Comparison of ENCODE assay signal across 2 cellular contexts in the genomic region with DNA sequence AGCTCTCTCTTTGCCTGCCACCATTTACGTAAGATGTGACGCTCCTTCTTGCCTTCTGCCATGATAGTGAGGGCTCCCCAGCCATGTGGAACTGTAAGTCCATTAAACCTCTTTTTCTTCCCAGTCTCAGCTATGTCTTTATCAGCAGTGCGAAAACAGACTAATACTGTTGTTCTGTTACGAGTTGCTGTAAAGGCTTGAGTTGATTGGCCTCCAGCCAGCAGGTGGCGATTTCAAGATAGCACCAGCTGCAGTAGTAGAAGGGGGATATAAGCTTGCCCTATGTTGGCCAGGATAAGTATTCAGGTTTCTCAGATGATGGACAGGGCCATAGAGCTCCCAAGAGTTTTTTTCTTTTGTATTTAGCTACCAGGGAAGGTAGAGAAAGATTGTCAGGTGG.
TF ChIP-seq lines count a peak whose summit lies in the region.

No MANE protein-coding gene starts in this region.

TF ChIP-seq in HepG2, 621 proteins besides CTCF, POLR2A, EP300 and RAD21 (continued from another document):
- TF ChIP-seq, protein P1, sequence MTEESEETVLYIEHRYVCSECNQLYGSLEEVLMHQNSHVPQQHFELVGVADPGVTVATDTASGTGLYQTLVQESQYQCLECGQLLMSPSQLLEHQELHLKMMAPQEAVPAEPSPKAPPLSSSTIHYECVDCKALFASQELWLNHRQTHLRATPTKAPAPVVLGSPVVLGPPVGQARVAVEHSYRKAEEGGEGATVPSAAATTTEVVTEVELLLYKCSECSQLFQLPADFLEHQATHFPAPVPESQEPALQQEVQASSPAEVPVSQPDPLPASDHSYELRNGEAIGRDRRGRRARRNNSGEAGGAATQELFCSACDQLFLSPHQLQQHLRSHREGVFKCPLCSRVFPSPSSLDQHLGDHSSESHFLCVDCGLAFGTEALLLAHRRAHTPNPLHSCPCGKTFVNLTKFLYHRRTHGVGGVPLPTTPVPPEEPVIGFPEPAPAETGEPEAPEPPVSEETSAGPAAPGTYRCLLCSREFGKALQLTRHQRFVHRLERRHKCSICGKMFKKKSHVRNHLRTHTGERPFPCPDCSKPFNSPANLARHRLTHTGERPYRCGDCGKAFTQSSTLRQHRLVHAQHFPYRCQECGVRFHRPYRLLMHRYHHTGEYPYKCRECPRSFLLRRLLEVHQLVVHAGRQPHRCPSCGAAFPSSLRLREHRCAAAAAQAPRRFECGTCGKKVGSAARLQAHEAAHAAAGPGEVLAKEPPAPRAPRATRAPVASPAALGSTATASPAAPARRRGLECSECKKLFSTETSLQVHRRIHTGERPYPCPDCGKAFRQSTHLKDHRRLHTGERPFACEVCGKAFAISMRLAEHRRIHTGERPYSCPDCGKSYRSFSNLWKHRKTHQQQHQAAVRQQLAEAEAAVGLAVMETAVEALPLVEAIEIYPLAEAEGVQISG (CRISPR knock-in tag; IDR thresholded peaks at IDR 0.05) = 0 out of 2 replicates have a peak, but pooled peaks have one; percentile 27
- TF ChIP-seq STAG1 (CRISPR knock-in tag; IDR thresholded peaks at IDR 0.05) (peak; percentile 52), ZNF256 (CRISPR knock-in tag; conservative IDR thresholded peaks at IDR 0.05) (no peak), SMC3 (IDR thresholded peaks at IDR 0.05; ENCODE audit: low read length) (peak; percentile 42; the same call in 1 of the 2 replicates)

TF ChIP-seq in WTC11, 78 proteins besides CTCF, POLR2A, EP300 and RAD21 (continued from another document):
- TF ChIP-seq ZNF532 (CRISPR knock-in tag; IDR thresholded peaks at IDR 0.05; ENCODE audit: borderline replicate concordance) = no peak
- TF ChIP-seq, protein P2, sequence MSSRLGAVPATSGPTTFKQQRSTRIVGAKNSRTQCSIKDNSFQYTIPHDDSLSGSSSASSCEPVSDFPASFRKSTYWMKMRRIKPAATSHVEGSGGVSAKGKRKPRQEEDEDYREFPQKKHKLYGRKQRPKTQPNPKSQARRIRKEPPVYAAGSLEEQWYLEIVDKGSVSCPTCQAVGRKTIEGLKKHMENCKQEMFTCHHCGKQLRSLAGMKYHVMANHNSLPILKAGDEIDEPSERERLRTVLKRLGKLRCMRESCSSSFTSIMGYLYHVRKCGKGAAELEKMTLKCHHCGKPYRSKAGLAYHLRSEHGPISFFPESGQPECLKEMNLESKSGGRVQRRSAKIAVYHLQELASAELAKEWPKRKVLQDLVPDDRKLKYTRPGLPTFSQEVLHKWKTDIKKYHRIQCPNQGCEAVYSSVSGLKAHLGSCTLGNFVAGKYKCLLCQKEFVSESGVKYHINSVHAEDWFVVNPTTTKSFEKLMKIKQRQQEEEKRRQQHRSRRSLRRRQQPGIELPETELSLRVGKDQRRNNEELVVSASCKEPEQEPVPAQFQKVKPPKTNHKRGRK (CRISPR knock-in tag; IDR thresholded peaks at IDR 0.05; ENCODE audit: borderline replicate concordance) = no peak
- TF ChIP-seq SMAD3 (CRISPR knock-in tag; IDR thresholded peaks at IDR 0.05; ENCODE audit: borderline replicate concordance) = no peak
- no peak for TF ChIP-seq ZNF232 (CRISPR knock-in tag; IDR thresholded peaks at IDR 0.05)
- no peak for TF ChIP-seq NR3C1 (CRISPR knock-in tag; conservative IDR thresholded peaks at IDR 0.05; ENCODE audit: low read depth)
- no peak for TF ChIP-seq ZNF281 (CRISPR knock-in tag; IDR thresholded peaks at IDR 0.05)
- no peak for TF ChIP-seq ZNF671 (CRISPR knock-in tag; IDR thresholded peaks at IDR 0.05)
- no peak for TF ChIP-seq TCF7 (CRISPR knock-in tag; IDR thresholded peaks at IDR 0.05; ENCODE audit: low read depth)
- TF ChIP-seq, protein P3, sequence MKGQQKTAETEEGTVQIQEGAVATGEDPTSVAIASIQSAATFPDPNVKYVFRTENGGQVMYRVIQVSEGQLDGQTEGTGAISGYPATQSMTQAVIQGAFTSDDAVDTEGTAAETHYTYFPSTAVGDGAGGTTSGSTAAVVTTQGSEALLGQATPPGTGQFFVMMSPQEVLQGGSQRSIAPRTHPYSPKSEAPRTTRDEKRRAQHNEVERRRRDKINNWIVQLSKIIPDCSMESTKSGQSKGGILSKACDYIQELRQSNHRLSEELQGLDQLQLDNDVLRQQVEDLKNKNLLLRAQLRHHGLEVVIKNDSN (CRISPR knock-in tag; IDR thresholded peaks at IDR 0.05) = no peak
- no peak for TF ChIP-seq JAZF1 (CRISPR knock-in tag; IDR thresholded peaks at IDR 0.05)
- TF ChIP-seq, protein P4, sequence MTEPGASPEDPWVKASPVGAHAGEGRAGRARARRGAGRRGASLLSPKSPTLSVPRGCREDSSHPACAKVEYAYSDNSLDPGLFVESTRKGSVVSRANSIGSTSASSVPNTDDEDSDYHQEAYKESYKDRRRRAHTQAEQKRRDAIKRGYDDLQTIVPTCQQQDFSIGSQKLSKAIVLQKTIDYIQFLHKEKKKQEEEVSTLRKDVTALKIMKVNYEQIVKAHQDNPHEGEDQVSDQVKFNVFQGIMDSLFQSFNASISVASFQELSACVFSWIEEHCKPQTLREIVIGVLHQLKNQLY (CRISPR knock-in tag; IDR thresholded peaks at IDR 0.05) = no peak
- TF ChIP-seq GTF2I (CRISPR knock-in tag; conservative IDR thresholded peaks at IDR 0.05) = no peak
- TF ChIP-seq, protein P5, sequence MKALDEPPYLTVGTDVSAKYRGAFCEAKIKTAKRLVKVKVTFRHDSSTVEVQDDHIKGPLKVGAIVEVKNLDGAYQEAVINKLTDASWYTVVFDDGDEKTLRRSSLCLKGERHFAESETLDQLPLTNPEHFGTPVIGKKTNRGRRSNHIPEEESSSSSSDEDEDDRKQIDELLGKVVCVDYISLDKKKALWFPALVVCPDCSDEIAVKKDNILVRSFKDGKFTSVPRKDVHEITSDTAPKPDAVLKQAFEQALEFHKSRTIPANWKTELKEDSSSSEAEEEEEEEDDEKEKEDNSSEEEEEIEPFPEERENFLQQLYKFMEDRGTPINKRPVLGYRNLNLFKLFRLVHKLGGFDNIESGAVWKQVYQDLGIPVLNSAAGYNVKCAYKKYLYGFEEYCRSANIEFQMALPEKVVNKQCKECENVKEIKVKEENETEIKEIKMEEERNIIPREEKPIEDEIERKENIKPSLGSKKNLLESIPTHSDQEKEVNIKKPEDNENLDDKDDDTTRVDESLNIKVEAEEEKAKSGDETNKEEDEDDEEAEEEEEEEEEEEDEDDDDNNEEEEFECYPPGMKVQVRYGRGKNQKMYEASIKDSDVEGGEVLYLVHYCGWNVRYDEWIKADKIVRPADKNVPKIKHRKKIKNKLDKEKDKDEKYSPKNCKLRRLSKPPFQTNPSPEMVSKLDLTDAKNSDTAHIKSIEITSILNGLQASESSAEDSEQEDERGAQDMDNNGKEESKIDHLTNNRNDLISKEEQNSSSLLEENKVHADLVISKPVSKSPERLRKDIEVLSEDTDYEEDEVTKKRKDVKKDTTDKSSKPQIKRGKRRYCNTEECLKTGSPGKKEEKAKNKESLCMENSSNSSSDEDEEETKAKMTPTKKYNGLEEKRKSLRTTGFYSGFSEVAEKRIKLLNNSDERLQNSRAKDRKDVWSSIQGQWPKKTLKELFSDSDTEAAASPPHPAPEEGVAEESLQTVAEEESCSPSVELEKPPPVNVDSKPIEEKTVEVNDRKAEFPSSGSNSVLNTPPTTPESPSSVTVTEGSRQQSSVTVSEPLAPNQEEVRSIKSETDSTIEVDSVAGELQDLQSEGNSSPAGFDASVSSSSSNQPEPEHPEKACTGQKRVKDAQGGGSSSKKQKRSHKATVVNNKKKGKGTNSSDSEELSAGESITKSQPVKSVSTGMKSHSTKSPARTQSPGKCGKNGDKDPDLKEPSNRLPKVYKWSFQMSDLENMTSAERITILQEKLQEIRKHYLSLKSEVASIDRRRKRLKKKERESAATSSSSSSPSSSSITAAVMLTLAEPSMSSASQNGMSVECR (CRISPR knock-in tag; IDR thresholded peaks at IDR 0.05; ENCODE audit: borderline replicate concordance) = no peak
- no peak for TF ChIP-seq FOXP1 (CRISPR knock-in tag; IDR thresholded peaks at IDR 0.05; ENCODE audit: borderline replicate concordance)
- TF ChIP-seq ZNF416 (CRISPR knock-in tag; IDR thresholded peaks at IDR 0.05) = no peak
- TF ChIP-seq CREB1 (CRISPR knock-in tag; IDR thresholded peaks at IDR 0.05) = no peak
- no peak for TF ChIP-seq SOX15 (CRISPR knock-in tag; IDR thresholded peaks at IDR 0.05)
